Comparison of ENCODE assay signal across 11 cellular contexts in genomic region chr15:57427367-57427821, GRCh38. TPM values are rescaled to one million over a fixed set of nuclear protein-coding genes. Genes with fewer than 3 reads are reported as not detected.
DNase-seq lines count a peak whose midpoint lies in the region; ATAC-seq and TF ChIP-seq lines count a peak whose summit lies in the region.
"Had no signal": no experiment of that assay in that cellular context is flagged by ENCODE, and none has a peak within 500 bp of the region (broad histone marks: within the 10 kb centered on the region; RNA-seq: fewer than 3 reads in every experiment).

No MANE protein-coding gene starts in this region.

- intact Hi-C loops in Right ventricle myocardium superior (cut with DNase I): no loop called here

- DNase-seq in EL (peak; percentile 72), SHP77 treated with DMSO at 0.1 percent for 48 hours (lab: John Stamatoyannopoulos, UW) (peak; percentile 23), Right ventricle myocardium superior (no peak), osteocyte (ENCODE audit: extremely low spot score, unreplicated experiment) (no peak), NCI-H2029 (lab: John Stamatoyannopoulos, UW) (no peak)
- DNase-seq: activated CD4-positive, alpha-beta T cell treated with anti-CD3 and anti-CD28 coated beads, Interleukin-2, amount 50 U/mL, for 48 hours; stimulated activated naive CD8-positive, alpha-beta T cell treated with anti-CD3 and anti-CD28 coated beads, Interleukin-15, Interleukin-2, amounts not matched to agents 100 U/mL and 50 U/mL, for 24 hours had no signal

- H3K4me1 Mint-ChIP-seq in osteocyte (ENCODE audit: unreplicated experiment): peaks cover 35% of the 10 kb centered on the region

- peaks cover 6% of the 10 kb centered on the region for H3K27me3 Mint-ChIP-seq in osteocyte (ENCODE audit: unreplicated experiment)

- no peak for TF ChIP-seq CTCF in osteocyte (IDR thresholded peaks at IDR 0.05)

- peak overlapping the region; percentile 52 for H3K4me3 Mint-ChIP-seq in osteocyte (ENCODE audit: unreplicated experiment)
- H3K4me3 Mint-ChIP-seq: brain had no signal

- no peaks in the 10 kb centered on the region for H3K36me3 Mint-ChIP-seq in osteocyte (ENCODE audit: unreplicated experiment)
- H3K36me3 Mint-ChIP-seq: brain had no signal

- H3K9me3 Mint-ChIP-seq in osteocyte (ENCODE audit: unreplicated experiment): no peaks in the 10 kb centered on the region

- H3K27ac Mint-ChIP-seq in osteocyte (ENCODE audit: unreplicated experiment): peak overlapping the region; percentile 50

- peak; percentile 84 for ATAC-seq in Right ventricle myocardium superior (ENCODE audit: poor library complexity)
- ATAC-seq in GM19324 (IDR thresholded peaks at IDR 0.05; ENCODE audit: low FRiP score, unreplicated experiment): no peak
- ATAC-seq in HG02763 (IDR thresholded peaks at IDR 0.05; ENCODE audit: unreplicated experiment): no peak
- ATAC-seq in HG03457 (IDR thresholded peaks at IDR 0.05; ENCODE audit: unreplicated experiment): no peak
- ATAC-seq: stimulated activated naive CD8-positive, alpha-beta T cell treated with anti-CD3 and anti-CD28 coated beads, Interleukin-15, Interleukin-2, amounts not matched to agents 100 U/mL and 50 U/mL, for 24 hours had no signal

RNA-seq across cellular contexts. Expression of gene CGNL1, which starts 51.1 kb away (rescaled TPM):
- total RNA-seq in Right ventricle myocardium superior: 11.2 TPM
- total RNA-seq in osteocyte: 5.5 and 6.2 TPM in 2 replicates

Comparison
In these comparisons a context has a peak if more than half of its experiments do, and no peak if none do; other contexts are left out.
1. DNase-seq: peak in EL (single experiment) and SHP77 treated with DMSO at 0.1 percent for 48 hours (single experiment); none in Right ventricle myocardium superior (single experiment), osteocyte (single experiment) and NCI-H2029 (single experiment).